In the genomic region with DNA sequence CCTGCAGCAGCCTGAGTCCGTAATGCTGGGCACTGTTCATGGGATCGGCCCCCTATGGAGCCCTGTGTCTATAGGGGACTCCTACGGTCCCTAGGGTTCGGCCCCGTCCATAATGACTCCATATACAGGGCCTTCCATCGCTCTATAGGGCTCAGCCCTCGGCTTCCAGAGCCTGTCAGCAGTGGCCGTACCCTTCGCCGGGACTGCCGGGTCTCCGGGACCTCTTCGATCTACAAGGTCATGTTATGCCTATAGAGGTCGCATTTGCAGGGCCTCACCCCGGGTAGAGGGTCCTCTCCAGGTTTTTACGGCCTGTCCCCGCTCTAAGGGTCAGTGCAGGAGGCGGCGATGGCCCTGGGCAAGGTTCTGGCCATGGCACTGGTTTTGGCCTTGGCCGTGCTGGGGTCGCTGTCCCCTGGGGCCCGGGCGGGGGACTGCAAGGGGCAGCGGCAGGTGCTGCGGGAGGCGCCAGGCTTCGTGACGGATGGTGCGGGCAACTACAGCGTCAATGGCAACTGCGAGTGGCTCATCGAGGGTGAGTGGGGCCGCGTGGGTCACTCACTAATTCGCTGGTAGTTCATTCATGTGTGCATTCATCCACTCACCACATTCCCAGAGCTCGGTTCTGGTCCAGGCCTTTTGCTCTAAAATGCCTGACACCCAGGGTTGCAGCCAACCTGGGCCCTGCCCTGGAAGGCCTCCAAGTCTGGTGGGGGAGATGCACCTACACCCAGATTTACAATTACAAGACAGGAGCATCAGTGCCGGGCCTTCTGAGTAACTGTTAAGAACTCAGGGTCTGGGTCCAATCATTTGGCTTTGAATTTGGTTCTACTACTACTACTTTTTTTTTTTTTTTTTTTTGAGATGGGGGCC, we compare ENCODE assay signal across 8 cellular contexts. TPM values are rescaled to one million over a fixed set of nuclear protein-coding genes. Genes with fewer than 3 reads are reported as not detected.
DNase-seq lines count a peak whose midpoint lies in the region; ATAC-seq and TF ChIP-seq lines count a peak whose summit lies in the region.

No MANE protein-coding gene starts in this region.

- H3K4me3 Mint-ChIP-seq in activated naive CD4-positive, alpha-beta T cell treated with anti-CD3 and anti-CD28 coated beads for 36 hours: peak overlapping the region; percentile 81

- TF ChIP-seq POLR2A in heart left ventricle (IDR thresholded peaks at IDR 0.05): no peak

- peak overlapping the region; percentile 16 for H3K27ac Mint-ChIP-seq in activated naive CD4-positive, alpha-beta T cell treated with anti-CD3 and anti-CD28 coated beads for 36 hours

- H3K4me3 ChIP-seq in heart left ventricle: peak overlapping the region; percentile 68 to 98 (median 88)
- H3K4me3 ChIP-seq in retinal pigment epithelial cell (ENCODE audit: low read length): peak overlapping the region; percentile 91

- WGBS in heart left ventricle, 4 donors: 3 to 10% (median 5%) methylated on average over 14 to 37 of the region's 37 CpGs

- TF ChIP-seq CTCF in heart left ventricle (IDR thresholded peaks at IDR 0.05): peak in 1 of 12 donors; percentile 15
- peak; percentile 20 for TF ChIP-seq CTCF in retinal pigment epithelial cell (conservative IDR thresholded peaks at IDR 0.05; ENCODE audit: low read depth, low read length)

- H3K27me3 ChIP-seq in heart left ventricle: peaks cover 10 to 25% (median 21%) of the 10 kb centered on the region in 9 donors

- H3K4me1 ChIP-seq in heart left ventricle: peaks cover 2 to 53% (median 25%) of the 10 kb centered on the region in 12 donors

- H3K36me3 Mint-ChIP-seq in activated naive CD4-positive, alpha-beta T cell treated with anti-CD3 and anti-CD28 coated beads for 36 hours (ENCODE audit: low read depth): no peaks in the 10 kb centered on the region

- peak overlapping the region; percentile 29 to 88 (median 81) for H3K27ac ChIP-seq in heart left ventricle

- DNase-seq in ELR (ENCODE audit: low read depth) (peak; percentile 28), Kasumi-1 (lab: John Stamatoyannopoulos, UW) (peak; percentile 26 to 36), heart left ventricle (peak in 3 of 5 donors; percentile 42 to 65 (median 45)), retinal pigment epithelial cell (ENCODE audit: low read depth) (no peak), COR-L47 (lab: John Stamatoyannopoulos, UW) (no peak)
- peak; percentile 19 for DNase-seq in activated naive CD4-positive, alpha-beta T cell treated with anti-CD3 and anti-CD28 coated beads for 36 hours

- no peaks in the 10 kb centered on the region for H3K36me3 ChIP-seq in heart left ventricle

- no peaks in the 10 kb centered on the region for H3K9me3 ChIP-seq in heart left ventricle

- H3K9me3 Mint-ChIP-seq in activated naive CD4-positive, alpha-beta T cell treated with anti-CD3 and anti-CD28 coated beads for 36 hours: no peaks in the 10 kb centered on the region

- H3K4me1 Mint-ChIP-seq in activated naive CD4-positive, alpha-beta T cell treated with anti-CD3 and anti-CD28 coated beads for 36 hours (ENCODE audit: low read depth): peaks cover 13% of the 10 kb centered on the region

- CTCF ChIA-PET in activated naive CD4-positive, alpha-beta T cell treated with anti-CD3 and anti-CD28 coated beads for 36 hours (lab: Charles Lee): no interaction called here

- peaks cover 14% of the 10 kb centered on the region for H3K27me3 Mint-ChIP-seq in activated naive CD4-positive, alpha-beta T cell treated with anti-CD3 and anti-CD28 coated beads for 36 hours (ENCODE audit: low read depth)

- ATAC-seq in GM21529 (IDR thresholded peaks at IDR 0.05; ENCODE audit: unreplicated experiment): peak; percentile 19
- peak in 3 of 4 donors; percentile 0 to 35 (median 19) for ATAC-seq in heart left ventricle
- ATAC-seq in GM19023 (IDR thresholded peaks at IDR 0.05; ENCODE audit: unreplicated experiment): no peak

- intact Hi-C loops in activated naive CD4-positive, alpha-beta T cell treated with anti-CD3 and anti-CD28 coated beads for 36 hours (cut with micrococcal nuclease): loop anchor here (1.0 to 5.0 kb wide), 12 partner anchors 24 to 467 kb away; a partner anchor contains a TSS
- intact Hi-C loops in heart left ventricle (cut with DNase I): loop anchor here in 6 of 10 donors (1.0 to 10.0 kb wide), 6 partner anchors 76 to 194 kb away; a partner anchor contains a TSS

RNA-seq across cellular contexts. Expression of a gene that starts 0.7 kb away (rescaled TPM):
- total RNA-seq in activated naive CD4-positive, alpha-beta T cell treated with anti-CD3 and anti-CD28 coated beads for 36 hours: 1 to 10 TPM; 3.3 to 4.0 TPM
- 10 to 100 TPM; 26.5 to 50.4 (median 36.6) TPM for total RNA-seq in heart left ventricle
- 10 to 100 TPM; 22.8 to 23.1 TPM for polyA plus RNA-seq in heart left ventricle

RNA-seq across cellular contexts. Expression of a gene that starts 13.0 kb away (rescaled TPM):
- not detected for total RNA-seq in activated naive CD4-positive, alpha-beta T cell treated with anti-CD3 and anti-CD28 coated beads for 36 hours
- under 1 TPM in 2 of 9 donors, not detected in 7; 0.16 to 0.27 TPM for total RNA-seq in heart left ventricle
- polyA plus RNA-seq in heart left ventricle: under 1 TPM; 0.11 to 0.18 TPM

RNA-seq across cellular contexts. Expression of a gene that starts 23.7 kb away (rescaled TPM):
- 10 to 100 TPM; 36.6 TPM for total RNA-seq in activated naive CD4-positive, alpha-beta T cell treated with anti-CD3 and anti-CD28 coated beads for 36 hours
- total RNA-seq in heart left ventricle: 1 to 10 TPM; 1.8 to 9.4 (median 2.5) TPM
- 1 to 10 TPM; 4.9 to 9.5 TPM for polyA plus RNA-seq in heart left ventricle

RNA-seq across cellular contexts. Expression of a gene that starts 24.2 kb away (rescaled TPM):
- under 1 TPM; 0.27 to 0.43 TPM for total RNA-seq in activated naive CD4-positive, alpha-beta T cell treated with anti-CD3 and anti-CD28 coated beads for 36 hours
- total RNA-seq in heart left ventricle: under 1 TPM in 3 of 9 donors, not detected in 6; 0.16 to 0.53 (median 0.40) TPM
- polyA plus RNA-seq in heart left ventricle: under 1 TPM in 1 of 2 donors, not detected in 1; 0.17 TPM

RNA-seq across cellular contexts. Expression of a gene that starts 57.1 kb away (rescaled TPM):
- 10 to 100 TPM; 60.2 to 61.5 TPM for total RNA-seq in activated naive CD4-positive, alpha-beta T cell treated with anti-CD3 and anti-CD28 coated beads for 36 hours
- 10 to 100 TPM; 25.5 to 54.8 (median 35.8) TPM for total RNA-seq in heart left ventricle
- polyA plus RNA-seq in heart left ventricle: 10 to 100 TPM; 27.1 to 27.5 TPM

Comparison
In these comparisons a context has a peak if more than half of its experiments do, and no peak if none do; other contexts are left out.
1. DNase-seq: peak in ELR (single experiment), Kasumi-1 (2 of 2), activated naive CD4-positive, alpha-beta T cell treated with anti-CD3 and anti-CD28 coated beads for 36 hours (single experiment) and heart left ventricle (3 of 5); none in retinal pigment epithelial cell (single experiment) and COR-L47 (single experiment).
2. RNA of a gene that starts 0.7 kb away (total RNA-seq): 26.5 to 50.4 TPM in heart left ventricle; 3.3 to 4.0 TPM in activated naive CD4-positive, alpha-beta T cell treated with anti-CD3 and anti-CD28 coated beads for 36 hours; every median in the first group is over 4 times any median in the second.